In genomic region chr18:49094979-49095632, GRCh38 we compare ENCODE assay signal across 14 cellular contexts.
DNase-seq lines count a peak whose midpoint lies in the region; ATAC-seq and TF ChIP-seq lines count a peak whose summit lies in the region.
"Had no signal": no experiment of that assay in that cellular context is flagged by ENCODE, and none has a peak within 500 bp of the region (broad histone marks: within the 10 kb centered on the region; RNA-seq: fewer than 3 reads in every experiment).

No MANE protein-coding gene starts in this region.

- TF ChIP-seq RAD21 in SK-N-SH (IDR thresholded peaks at IDR 0.05; ENCODE audit: low read length), result no peak

- WGBS in SK-N-SH (ENCODE audit: low lambda C conversion rate), result 42% methylated on average over 2 of the region's 2 CpGs

- peaks cover 22% of the 10 kb centered on the region for H3F3A ChIP-seq in SK-N-SH (replicated peaks; ENCODE audit: insufficient read depth)

- peak in 1 of 2 experiments; percentile 42; a peak in 1 of 4 replicates for TF ChIP-seq EP300 in SK-N-SH (IDR thresholded peaks at IDR 0.05; ENCODE audit: borderline replicate concordance in 1 of 2, low read depth in 1 of 2, low read length in 1 of 2)

- no peaks in the 10 kb centered on the region for H4K20me1 ChIP-seq in SK-N-SH (ENCODE audit: insufficient read depth)

- H3K9me3 ChIP-seq in breast epithelium (no peaks in the 10 kb centered on the region), SK-N-SH (no peaks in the 10 kb centered on the region)
- H3K9me3 ChIP-seq: HAP-1, pancreas had no signal

- H3K27ac Mint-ChIP-seq in MCF 10A (ENCODE audit: low read depth, unreplicated experiment), result peak overlapping the region; percentile 7
- H3K27ac Mint-ChIP-seq: CD14-positive monocyte had no signal

- intact Hi-C loops in MCF 10A (cut with micrococcal nuclease) (loop anchor here (1.0 kb wide), 1 partner anchor 97 kb away; no protein-coding TSS in a partner anchor), breast epithelium (cut with DNase I; ENCODE audit: low total_unique reads) (no loop called here), left ventricle myocardium superior (cut with micrococcal nuclease) (no loop called here)

- H3K36me3 Mint-ChIP-seq in MCF 10A (ENCODE audit: insufficient read depth, unreplicated experiment), result no peaks in the 10 kb centered on the region

- no peaks in the 10 kb centered on the region for H3K4me1 ChIP-seq in breast epithelium
- H3K4me1 ChIP-seq in SK-N-SH (ENCODE audit: control insufficient read depth in 1 of 2, insufficient read depth in 2 of 2, low read depth in 1 of 2, low read length in 1 of 2), result peaks cover 5 to 8% of the 10 kb centered on the region in 2 experiments; a peak in 3 of 4 replicates

- no peaks in the 10 kb centered on the region for H3K27me3 ChIP-seq in breast epithelium
- H3K27me3 ChIP-seq in SK-N-SH (ENCODE audit: insufficient read depth), result no peaks in the 10 kb centered on the region
- H3K27me3 ChIP-seq: pancreas had no signal

- no peak overlapping the region for H3K4me3 Mint-ChIP-seq in MCF 10A (ENCODE audit: unreplicated experiment)
- H3K4me3 Mint-ChIP-seq: CD14-positive monocyte; central memory CD8-positive, alpha-beta T cell had no signal

- no peaks in the 10 kb centered on the region for H3K9me2 ChIP-seq in SK-N-SH

- TF ChIP-seq CTCF in MCF 10A (IDR thresholded peaks at IDR 0.05; ENCODE audit: unreplicated experiment) (no peak), breast epithelium (IDR thresholded peaks at IDR 0.05) (no peak), SK-N-SH (IDR thresholded peaks at IDR 0.05) (no peak), fibroblast of villous mesenchyme (IDR thresholded peaks at IDR 0.05; ENCODE audit: insufficient read depth, low read depth, low read length) (no peak)

- H3K4me1 Mint-ChIP-seq in MCF 10A (ENCODE audit: insufficient read depth, unreplicated experiment), result peaks cover 18% of the 10 kb centered on the region
- H3K4me1 Mint-ChIP-seq: central memory CD8-positive, alpha-beta T cell had no signal

- no peak overlapping the region for H2AFZ ChIP-seq in SK-N-SH (ENCODE audit: low read depth)

- ATAC-seq in HG03432 (IDR thresholded peaks at IDR 0.05; ENCODE audit: unreplicated experiment) (no peak), left ventricle myocardium superior (no peak)

- CTCF ChIA-PET in MCF 10A (lab: Yijun Ruan, JAX) (no interaction called here), SK-N-SH (lab: Yijun Ruan, JAX) (no interaction called here)

- DNase-seq in MCF 10A (ENCODE audit: unreplicated experiment), result peak; percentile 85
- no peak for DNase-seq in breast epithelium (ENCODE audit: low spot score in 2 of 2)
- no peak for DNase-seq in SK-N-SH
- peak; percentile 95 for DNase-seq in fibroblast of villous mesenchyme (ENCODE audit: low read depth)
- no peak for DNase-seq in central memory CD4-positive, alpha-beta T cell
- DNase-seq in left ventricle myocardium superior, result no peak
- no peak for DNase-seq in activated naive CD4-positive, alpha-beta T cell treated with Interleukin-2 at 50 U/mL for 16 hours
- DNase-seq: activated CD8-positive, alpha-beta memory T cell treated with anti-CD3 and anti-CD28 coated beads for 24 hours; NCI-H2081 treated with DMSO at 0.1 percent for 48 hours; pancreas had no signal

- POLR2A ChIA-PET in MCF 10A (lab: Yijun Ruan, JAX) (interaction anchor here (0.6 to 1.1 kb wide), 4 partner anchors 18 to 155 kb away, joined by 3 to 5 read pairs (median 4); no protein-coding TSS in a partner anchor), SK-N-SH (lab: Yijun Ruan, JAX) (no interaction called here)

- no peak overlapping the region for H3K4me2 ChIP-seq in SK-N-SH

- H3K79me2 ChIP-seq in SK-N-SH (ENCODE audit: insufficient read depth), result no peaks in the 10 kb centered on the region; the same call in 1 of the 2 replicates

- H3K36me3 ChIP-seq in breast epithelium, result peaks cover 4% of the 10 kb centered on the region
- H3K36me3 ChIP-seq in SK-N-SH (replicated peaks in 1 of 2; ENCODE audit: control insufficient read depth in 1 of 2, insufficient read depth in 2 of 2, low read length in 1 of 2), result peaks cover 5 to 10% of the 10 kb centered on the region in 2 experiments
- H3K36me3 ChIP-seq: HAP-1, pancreas had no signal

- H3K9me3 Mint-ChIP-seq in MCF 10A (ENCODE audit: unreplicated experiment), result no peaks in the 10 kb centered on the region
- H3K9me3 Mint-ChIP-seq: central memory CD8-positive, alpha-beta T cell had no signal

- TF ChIP-seq POLR2A in breast epithelium (IDR thresholded peaks at IDR 0.05), result no peak

- H3K9ac ChIP-seq in SK-N-SH, result no peak overlapping the region

- BruUV-seq in MCF 10A (replicated peaks; lab: Mats Ljungman, UMichigan), result no TSS peak

- H3K27ac ChIP-seq in breast epithelium (no peak overlapping the region), SK-N-SH (ENCODE audit: low read depth in 2 of 2, low read length in 1 of 2) (peak overlapping the region in 1 of 2 experiments; percentile 54; a peak in 3 of 4 replicates)
- H3K27ac ChIP-seq: pancreas had no signal

- H3K4me3 ChIP-seq in breast epithelium (no peak overlapping the region), SK-N-SH (ENCODE audit: low read depth in 2 of 2, low read length in 1 of 2) (no peak overlapping the region), fibroblast of villous mesenchyme (ENCODE audit: low read depth, low read length) (no peak overlapping the region)
- H3K4me3 ChIP-seq: HAP-1, pancreas had no signal

- no peaks in the 10 kb centered on the region for H3K27me3 Mint-ChIP-seq in MCF 10A (ENCODE audit: insufficient read depth, unreplicated experiment)
- H3K27me3 Mint-ChIP-seq: central memory CD8-positive, alpha-beta T cell had no signal

TF ChIP-seq in SK-N-SH, 30 proteins besides CTCF, POLR2A, EP300 and RAD21:
- TF ChIP-seq MXI1 (IDR thresholded peaks at IDR 0.05; ENCODE audit: low read depth, low read length) (no peak), TCF12 (IDR thresholded peaks at IDR 0.05) (peak; percentile 87), YY1 (IDR thresholded peaks at IDR 0.05; ENCODE audit: low read depth) (0 out of 2 replicates have a peak, but pooled peaks have one; percentile 22), REST (IDR thresholded peaks at IDR 0.05; ENCODE audit: low read depth, low read length) (no peak), MEF2A (IDR thresholded peaks at IDR 0.05; ENCODE audit: borderline replicate concordance, low read depth) (peak; percentile 78; the same call in 1 of the 2 replicates), JUND (IDR thresholded peaks at IDR 0.05) (peak; percentile 89), TEAD4 (IDR thresholded peaks at IDR 0.05; ENCODE audit: borderline replicate concordance, insufficient read depth) (peak; percentile 53; the same call in 1 of the 2 replicates), PBX3 (IDR thresholded peaks at IDR 0.05) (peak; percentile 64), POLR2AphosphoS5 (IDR thresholded peaks at IDR 0.05; ENCODE audit: low read depth, low read length) (peak; percentile 26; the same call in 1 of the 2 replicates), NFIC (IDR thresholded peaks at IDR 0.05; ENCODE audit: borderline replicate concordance) (peak; percentile 50; the same call in 1 of the 2 replicates), FOSL2 (IDR thresholded peaks at IDR 0.05; ENCODE audit: borderline replicate concordance, low read depth) (peak; percentile 91), SMC3 (IDR thresholded peaks at IDR 0.05; ENCODE audit: low read depth, low read length) (no peak)

Comparison
In these comparisons a context has a peak if more than half of its experiments do, and no peak if none do; other contexts are left out.
1. DNase-seq: peak in MCF 10A (single experiment) and fibroblast of villous mesenchyme (single experiment); none in breast epithelium (0 of 2), SK-N-SH (single experiment), central memory CD4-positive, alpha-beta T cell (single experiment), left ventricle myocardium superior (single experiment) and activated naive CD4-positive, alpha-beta T cell treated with Interleukin-2 at 50 U/mL for 16 hours (single experiment).